ENCODE assay signal across 31 cellular contexts in genomic region chr6:157754351-157754750, GRCh38.
DNase-seq lines count a peak whose midpoint lies in the region; ATAC-seq lines count a peak whose summit lies in the region.
"Had no signal": no experiment of that assay in that cellular context is flagged by ENCODE, and none has a peak within 500 bp of the region (broad histone marks: within the 10 kb centered on the region; RNA-seq: fewer than 3 reads in every experiment).

No MANE protein-coding gene starts in this region.

- H3K4me1 Mint-ChIP-seq in activated naive CD4-positive, alpha-beta T cell treated with anti-CD3 and anti-CD28 coated beads, Interleukin-2, amount 50 U/mL, for 24 hours, result peaks cover 97% of the 10 kb centered on the region
- H3K4me1 Mint-ChIP-seq in activated naive CD8-positive, alpha-beta T cell treated with anti-CD3 and anti-CD28 coated beads, Interleukin-2, amount 50 U/mL, for 24 hours, result peaks cover 100% of the 10 kb centered on the region
- H3K4me1 Mint-ChIP-seq in stimulated activated effector memory CD8-positive, alpha-beta T cell treated with anti-CD3 and anti-CD28 coated beads, Interleukin-12 subunit alpha, Interleukin-12 subunit beta, amount 100 ng/mL, for 72 hours, result peaks cover 81% of the 10 kb centered on the region

- no peaks in the 10 kb centered on the region for H3K27me3 Mint-ChIP-seq in activated naive CD4-positive, alpha-beta T cell treated with anti-CD3 and anti-CD28 coated beads, Interleukin-2, amount 50 U/mL, for 24 hours
- no peaks in the 10 kb centered on the region for H3K27me3 Mint-ChIP-seq in activated naive CD8-positive, alpha-beta T cell treated with anti-CD3 and anti-CD28 coated beads, Interleukin-2, amount 50 U/mL, for 24 hours

- no peak for DNase-seq in activated naive CD4-positive, alpha-beta T cell treated with Interleukin-2 at 50 U/mL for 16 hours
- DNase-seq in MV-4-11 (lab: John Stamatoyannopoulos, UW), result peak; percentile 80
- DNase-seq in activated naive CD8-positive, alpha-beta T cell treated with anti-CD3 and anti-CD28 coated beads, Interleukin-2, amount 50 U/mL, for 24 hours, result no peak
- DNase-seq in stimulated activated effector memory CD8-positive, alpha-beta T cell treated with anti-CD3 and anti-CD28 coated beads, Interleukin-12 subunit alpha, Interleukin-12 subunit beta, amount 100 ng/mL, for 72 hours (ENCODE audit: low spot score in 2 of 2), result no peak
- DNase-seq: ACHN; activated CD4-positive, alpha-beta T cell treated with anti-CD3 and anti-CD28 coated beads, Interleukin-2, amount 50 U/mL, for 1 hour; activated CD8-positive, alpha-beta memory T cell treated with anti-CD3 and anti-CD28 coated beads, Interleukin-2, amount 50 U/mL, for 4 hours; activated effector memory CD4-positive, alpha-beta T cell treated with anti-CD3 and anti-CD28 coated beads, Interleukin-2, amount 50 U/mL, for 16 hours; amniotic stem cell; BE2C; brain microvascular endothelial cell; Caco-2; cerebellar nuclear complex; dermis blood vessel endothelial cell; DMS53; foreskin fibroblast; Kasumi-1; left lung; mesenchymal stem cell; NCI-H1048; NCI-H1694; pancreas; stimulated activated naive CD4-positive, alpha-beta T cell treated with Interleukin-2 at 50 U/mL for 16 hours; SW 1271; T-helper 9 cell; WERI-Rb-1 had no signal

- peak overlapping the region; percentile 66 for H3K4me3 Mint-ChIP-seq in activated naive CD4-positive, alpha-beta T cell treated with anti-CD3 and anti-CD28 coated beads, Interleukin-2, amount 50 U/mL, for 24 hours
- no peak overlapping the region for H3K4me3 Mint-ChIP-seq in activated naive CD8-positive, alpha-beta T cell treated with anti-CD3 and anti-CD28 coated beads, Interleukin-2, amount 50 U/mL, for 24 hours
- H3K4me3 Mint-ChIP-seq in stimulated activated effector memory CD8-positive, alpha-beta T cell treated with anti-CD3 and anti-CD28 coated beads, Interleukin-12 subunit alpha, Interleukin-12 subunit beta, amount 100 ng/mL, for 72 hours, result peak overlapping the region; percentile 18
- H3K4me3 Mint-ChIP-seq: neural crest cell had no signal

- no peak for ATAC-seq in activated naive CD8-positive, alpha-beta T cell treated with anti-CD3 and anti-CD28 coated beads, Interleukin-2, amount 50 U/mL, for 24 hours
- no peak for ATAC-seq in stimulated activated effector memory CD8-positive, alpha-beta T cell treated with anti-CD3 and anti-CD28 coated beads, Interleukin-12 subunit alpha, Interleukin-12 subunit beta, amount 100 ng/mL, for 72 hours
- ATAC-seq in HG03135 (IDR thresholded peaks at IDR 0.05; ENCODE audit: unreplicated experiment) (no peak), HG03469 (IDR thresholded peaks at IDR 0.05; ENCODE audit: unreplicated experiment) (no peak)
- ATAC-seq: HepG2, left lung, pancreas had no signal

- H3K36me3 Mint-ChIP-seq in activated naive CD4-positive, alpha-beta T cell treated with anti-CD3 and anti-CD28 coated beads, Interleukin-2, amount 50 U/mL, for 24 hours, result peaks cover 6% of the 10 kb centered on the region
- H3K36me3 Mint-ChIP-seq in activated naive CD8-positive, alpha-beta T cell treated with anti-CD3 and anti-CD28 coated beads, Interleukin-2, amount 50 U/mL, for 24 hours (ENCODE audit: low read depth), result peaks cover 3% of the 10 kb centered on the region
- peaks cover 21% of the 10 kb centered on the region for H3K36me3 Mint-ChIP-seq in stimulated activated effector memory CD8-positive, alpha-beta T cell treated with anti-CD3 and anti-CD28 coated beads, Interleukin-12 subunit alpha, Interleukin-12 subunit beta, amount 100 ng/mL, for 72 hours

- H3K27ac Mint-ChIP-seq in activated naive CD4-positive, alpha-beta T cell treated with anti-CD3 and anti-CD28 coated beads, Interleukin-2, amount 50 U/mL, for 24 hours, result peak overlapping the region; percentile 94
- peak overlapping the region; percentile 98 for H3K27ac Mint-ChIP-seq in activated naive CD8-positive, alpha-beta T cell treated with anti-CD3 and anti-CD28 coated beads, Interleukin-2, amount 50 U/mL, for 24 hours
- H3K27ac Mint-ChIP-seq in stimulated activated effector memory CD8-positive, alpha-beta T cell treated with anti-CD3 and anti-CD28 coated beads, Interleukin-12 subunit alpha, Interleukin-12 subunit beta, amount 100 ng/mL, for 72 hours, result peak overlapping the region; percentile 88

- H3K9me3 Mint-ChIP-seq in activated naive CD4-positive, alpha-beta T cell treated with anti-CD3 and anti-CD28 coated beads, Interleukin-2, amount 50 U/mL, for 24 hours, result peaks cover 5% of the 10 kb centered on the region
- peaks cover 33% of the 10 kb centered on the region for H3K9me3 Mint-ChIP-seq in activated naive CD8-positive, alpha-beta T cell treated with anti-CD3 and anti-CD28 coated beads, Interleukin-2, amount 50 U/mL, for 24 hours
- no peaks in the 10 kb centered on the region for H3K9me3 Mint-ChIP-seq in stimulated activated effector memory CD8-positive, alpha-beta T cell treated with anti-CD3 and anti-CD28 coated beads, Interleukin-12 subunit alpha, Interleukin-12 subunit beta, amount 100 ng/mL, for 72 hours
